In the genomic region with DNA sequence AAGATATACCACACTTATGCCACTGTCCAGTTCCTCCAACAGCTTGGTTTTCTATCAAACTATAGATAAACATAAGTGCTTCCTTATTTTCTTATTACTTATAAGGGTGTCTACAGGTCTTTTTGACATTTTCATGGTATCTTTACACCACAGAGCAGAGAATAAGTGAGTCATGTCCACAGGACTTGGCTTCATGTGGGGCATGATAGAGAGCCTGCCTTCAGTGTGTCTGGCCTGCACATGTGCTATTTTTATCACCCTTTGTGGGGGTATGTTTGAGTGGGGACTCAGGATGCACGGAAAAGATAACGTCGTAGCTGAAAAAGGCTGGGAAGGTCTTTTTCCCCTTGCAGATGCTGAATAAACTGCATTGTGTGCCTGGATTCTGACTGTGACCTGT, we compare ENCODE assay signal across 38 cellular contexts. TPM values are rescaled to one million over a fixed set of nuclear protein-coding genes. Genes with fewer than 3 reads are reported as not detected.
"Had no signal": no experiment of that assay in that cellular context is flagged by ENCODE, and none has a peak within 500 bp of the region (broad histone marks: within the 10 kb centered on the region; RNA-seq: fewer than 3 reads in every experiment).

No MANE protein-coding gene starts in this region.

- H3K4me3 Mint-ChIP-seq: activated CD8-positive, alpha-beta T cell treated with anti-CD3 and anti-CD28 coated beads, Interleukin-2, amount 10 ng/mL, durations not matched to agents 7 days and 5 days; activated naive CD4-positive, alpha-beta T cell treated with anti-CD3 and anti-CD28 coated beads for 36 hours; activated T-cell treated with anti-CD3 and anti-CD28 coated beads, Interleukin-2, amount 50 U/mL, for 4 hours; activated T-helper 1 cell treated with anti-CD3 and anti-CD28 coated beads, Interleukin-12 subunit alpha, Interleukin-12 subunit beta, Interleukin-2, Interleukin-4 antibody, amounts not matched to agents 30 ng/mL and 10 ng/mL and 1 ng/mL, durations not matched to agents 14 hours and 24 hours and 36 hours; central memory CD8-positive, alpha-beta T cell had no signal

- H3K36me3 Mint-ChIP-seq: activated naive CD4-positive, alpha-beta T cell treated with anti-CD3 and anti-CD28 coated beads, Interleukin-2, amount 50 U/mL, for 72 hours had no signal

- ATAC-seq: activated CD8-positive, alpha-beta T cell treated with anti-CD3 and anti-CD28 coated beads, Interleukin-2, amount 10 ng/mL, durations not matched to agents 7 days and 5 days; activated naive CD4-positive, alpha-beta T cell treated with anti-CD3 and anti-CD28 coated beads, Interleukin-2, amount 50 U/mL, for 72 hours; activated T-cell treated with anti-CD3 and anti-CD28 coated beads, Interleukin-2, amount 50 U/mL, for 4 hours; Right ventricle myocardium inferior; SK-N-SH treated with all-trans-retinoic acid at 6 μM for 48 hours had no signal

- H3K9me3 Mint-ChIP-seq: activated naive CD4-positive, alpha-beta T cell treated with anti-CD3 and anti-CD28 coated beads for 36 hours; activated naive CD4-positive, alpha-beta T cell treated with anti-CD3 and anti-CD28 coated beads, Interleukin-2, amount 50 U/mL, for 72 hours; activated T-cell treated with anti-CD3 and anti-CD28 coated beads, Interleukin-2, amount 50 U/mL, for 4 hours; activated T-helper 1 cell treated with anti-CD3 and anti-CD28 coated beads, Interleukin-12 subunit alpha, Interleukin-12 subunit beta, Interleukin-2, Interleukin-4 antibody, amounts not matched to agents 30 ng/mL and 10 ng/mL and 1 ng/mL, durations not matched to agents 14 hours and 24 hours and 36 hours; central memory CD8-positive, alpha-beta T cell had no signal

- H3K27ac Mint-ChIP-seq: activated CD8-positive, alpha-beta T cell treated with anti-CD3 and anti-CD28 coated beads, Interleukin-2, amount 10 ng/mL, durations not matched to agents 7 days and 5 days; activated naive CD4-positive, alpha-beta T cell treated with anti-CD3 and anti-CD28 coated beads for 36 hours; activated naive CD4-positive, alpha-beta T cell treated with anti-CD3 and anti-CD28 coated beads, Interleukin-2, amount 50 U/mL, for 72 hours; activated T-helper 1 cell treated with anti-CD3 and anti-CD28 coated beads, Interleukin-12 subunit alpha, Interleukin-12 subunit beta, Interleukin-2, Interleukin-4 antibody, amounts not matched to agents 30 ng/mL and 10 ng/mL and 1 ng/mL, durations not matched to agents 14 hours and 24 hours and 36 hours had no signal

- DNase-seq: activated CD4-positive, alpha-beta T cell treated with anti-CD3 and anti-CD28 coated beads for 1 hour; activated CD4-positive, alpha-beta T cell treated with anti-CD3 and anti-CD28 coated beads for 48 hours; activated CD4-positive, alpha-beta T cell treated with anti-CD3 and anti-CD28 coated beads, Interleukin-2, amount 50 U/mL, for 4 hours; activated CD4-positive, CD25-positive, alpha-beta regulatory T cell; activated CD8-positive, alpha-beta T cell treated with anti-CD3 and anti-CD28 coated beads, Interleukin-2, amount 10 ng/mL, durations not matched to agents 7 days and 5 days; activated gamma-delta T cell treated with Interleukin-2 at 50 U/mL for 16 hours; activated naive CD4-positive, alpha-beta T cell treated with anti-CD3 and anti-CD28 coated beads for 36 hours; activated T-cell treated with anti-CD3 and anti-CD28 coated beads for 4 hours; activated T-cell treated with anti-CD3 and anti-CD28 coated beads, Interleukin-2, amount 50 U/mL, for 4 hours; amniotic stem cell; aorta; brain microvascular endothelial cell; Kasumi-1; KG1; MG63; NCI-H1048; NCI-H1105 treated with DMSO at 0.1 percent for 48 hours; NCI-H1436; NCI-H1694; NCI-H1930; NCI-H2081 treated with DMSO at 0.1 percent for 48 hours; NCI-H226; NCI-H446 treated with DMSO at 0.1 percent for 48 hours; NCI-H524; NCI-H69; PC-9; SIG-M5; SW 1271; T-helper 1 cell; T-helper 2 cell; T-helper 9 cell had no signal

- H3K4me1 Mint-ChIP-seq: central memory CD8-positive, alpha-beta T cell had no signal

- H3K27me3 Mint-ChIP-seq: central memory CD8-positive, alpha-beta T cell had no signal

RNA-seq across cellular contexts. Expression of gene STOML3, which starts 8.1 kb away (rescaled TPM):
- total RNA-seq: activated CD8-positive, alpha-beta T cell treated with anti-CD3 and anti-CD28 coated beads, Interleukin-2, amount 10 ng/mL, durations not matched to agents 7 days and 5 days; activated naive CD4-positive, alpha-beta T cell treated with anti-CD3 and anti-CD28 coated beads for 36 hours; activated naive CD4-positive, alpha-beta T cell treated with anti-CD3 and anti-CD28 coated beads, Interleukin-2, amount 50 U/mL, for 72 hours; activated T-cell treated with anti-CD3 and anti-CD28 coated beads, Interleukin-2, amount 50 U/mL, for 4 hours; activated T-helper 1 cell treated with anti-CD3 and anti-CD28 coated beads, Interleukin-12 subunit alpha, Interleukin-12 subunit beta, Interleukin-2, Interleukin-4 antibody, amounts not matched to agents 30 ng/mL and 10 ng/mL and 1 ng/mL, durations not matched to agents 14 hours and 24 hours and 36 hours; aorta; chondrocyte; PC-9; Right ventricle myocardium inferior; SK-MEL-5 had no signal
